1 cellular context compared by ENCODE assay signal in the genomic region with DNA sequence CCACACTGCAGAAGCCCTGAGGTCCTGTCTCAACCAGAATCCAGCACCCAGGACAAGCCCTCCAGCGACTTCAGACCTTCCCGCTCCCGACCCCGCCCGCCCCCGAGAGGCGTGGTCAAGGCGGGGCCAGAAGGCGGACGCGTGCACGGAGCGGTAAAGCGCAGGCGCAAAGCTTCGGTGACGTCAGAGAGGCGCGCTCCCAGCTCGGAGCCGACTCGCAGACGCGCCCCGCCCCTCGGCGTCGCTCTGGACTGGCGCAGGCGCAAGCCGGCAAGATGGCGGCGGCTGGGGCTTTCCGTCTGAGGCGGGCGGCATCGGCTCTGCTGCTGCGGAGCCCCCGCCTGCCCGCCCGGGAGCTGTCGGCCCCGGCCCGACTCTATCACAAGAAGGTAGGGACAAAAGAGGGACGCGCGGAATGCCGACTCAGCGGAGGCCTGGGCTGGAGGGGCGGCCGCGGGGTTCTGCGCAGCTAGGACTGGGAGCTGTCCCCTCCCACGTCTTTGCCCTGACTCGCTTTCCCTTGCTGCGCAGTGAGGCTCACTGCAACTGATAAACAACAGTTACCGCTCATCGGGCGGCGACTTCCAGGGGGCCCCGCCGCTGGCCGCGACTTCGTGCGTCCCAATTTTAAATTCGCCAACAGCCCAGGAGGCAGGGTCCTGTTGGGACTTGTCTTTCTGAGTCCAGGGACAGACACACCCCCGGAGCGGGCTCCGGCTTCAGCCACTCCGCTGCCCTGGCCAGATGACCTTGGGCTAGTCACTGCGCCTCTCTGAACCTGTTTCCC.
A peak's percentile ranks its signal among the peaks of the same experiment; 100 is the strongest.
TF ChIP-seq lines count a peak whose summit lies in the region.

Gene ISCU, plus strand, starts transcription at position 249 of the 787 bp plus-strand sequence. Its CDS starts 27 bp downstream, at position 276.

TF ChIP-seq in K562, 482 proteins besides CTCF, POLR2A, EP300 and RAD21 (continued from another document and continues in another):
- TF ChIP-seq C11orf30 (IDR thresholded peaks at IDR 0.05; ENCODE audit: low read depth), result peak; percentile 94
- TF ChIP-seq NFRKB (IDR thresholded peaks at IDR 0.05; ENCODE audit: low read depth), result peak; percentile 47; the same call in 1 of the 2 replicates
- 0 out of 2 replicates have a peak, but pooled peaks have one; percentile 63 for TF ChIP-seq ZC3H4 (CRISPR knock-in tag; IDR thresholded peaks at IDR 0.05; ENCODE audit: borderline replicate concordance)
- peak; percentile 87 for TF ChIP-seq ATF3 (IDR thresholded peaks at IDR 0.05)
- TF ChIP-seq ATF3 (CRISPR knock-in tag; conservative IDR thresholded peaks at IDR 0.05), result no peak
- TF ChIP-seq HCFC1 (IDR thresholded peaks at IDR 0.05; ENCODE audit: low read depth, low read length), result peak; percentile 80
- peak; percentile 71; the same call in 1 of the 2 replicates for TF ChIP-seq RB1 (IDR thresholded peaks at IDR 0.05; ENCODE audit: low read depth)
- TF ChIP-seq, protein P1, sequence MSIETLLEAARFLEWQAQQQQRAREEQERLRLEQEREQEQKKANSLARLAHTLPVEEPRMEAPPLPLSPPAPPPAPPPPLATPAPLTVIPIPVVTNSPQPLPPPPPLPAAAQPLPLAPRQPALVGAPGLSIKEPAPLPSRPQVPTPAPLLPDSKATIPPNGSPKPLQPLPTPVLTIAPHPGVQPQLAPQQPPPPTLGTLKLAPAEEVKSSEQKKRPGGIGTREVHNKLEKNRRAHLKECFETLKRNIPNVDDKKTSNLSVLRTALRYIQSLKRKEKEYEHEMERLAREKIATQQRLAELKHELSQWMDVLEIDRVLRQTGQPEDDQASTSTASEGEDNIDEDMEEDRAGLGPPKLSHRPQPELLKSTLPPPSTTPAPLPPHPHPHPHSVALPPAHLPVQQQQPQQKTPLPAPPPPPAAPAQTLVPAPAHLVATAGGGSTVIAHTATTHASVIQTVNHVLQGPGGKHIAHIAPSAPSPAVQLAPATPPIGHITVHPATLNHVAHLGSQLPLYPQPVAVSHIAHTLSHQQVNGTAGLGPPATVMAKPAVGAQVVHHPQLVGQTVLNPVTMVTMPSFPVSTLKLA (conservative IDR thresholded peaks at IDR 0.05), result peak; percentile 74 to 87
- peak; percentile 74 for TF ChIP-seq MYC (IDR thresholded peaks at IDR 0.05; ENCODE audit: low read depth, low read length)
- TF ChIP-seq MYC (CRISPR knock-in tag; IDR thresholded peaks at IDR 0.05; ENCODE audit: borderline replicate concordance, low read depth), result 0 out of 2 replicates have a peak, but pooled peaks have one; percentile 35
- TF ChIP-seq, protein P2, sequence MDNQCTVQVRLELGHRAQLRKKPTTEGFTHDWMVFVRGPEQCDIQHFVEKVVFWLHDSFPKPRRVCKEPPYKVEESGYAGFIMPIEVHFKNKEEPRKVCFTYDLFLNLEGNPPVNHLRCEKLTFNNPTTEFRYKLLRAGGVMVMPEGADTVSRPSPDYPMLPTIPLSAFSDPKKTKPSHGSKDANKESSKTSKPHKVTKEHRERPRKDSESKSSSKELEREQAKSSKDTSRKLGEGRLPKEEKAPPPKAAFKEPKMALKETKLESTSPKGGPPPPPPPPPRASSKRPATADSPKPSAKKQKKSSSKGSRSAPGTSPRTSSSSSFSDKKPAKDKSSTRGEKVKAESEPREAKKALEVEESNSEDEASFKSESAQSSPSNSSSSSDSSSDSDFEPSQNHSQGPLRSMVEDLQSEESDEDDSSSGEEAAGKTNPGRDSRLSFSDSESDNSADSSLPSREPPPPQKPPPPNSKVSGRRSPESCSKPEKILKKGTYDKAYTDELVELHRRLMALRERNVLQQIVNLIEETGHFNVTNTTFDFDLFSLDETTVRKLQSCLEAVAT (IDR thresholded peaks at IDR 0.05), result 0 out of 4 replicates have a peak, but pooled peaks of 1 of the 2 experiments have one; percentile 13
- TF ChIP-seq E2F1 (CRISPR knock-in tag; IDR thresholded peaks at IDR 0.05), result peak; percentile 67
- peak; percentile 46 for TF ChIP-seq TAF9B (IDR thresholded peaks at IDR 0.05; ENCODE audit: partially characterized antibody)
- no peak for TF ChIP-seq TRIM28 (IDR thresholded peaks at IDR 0.05)
- TF ChIP-seq, protein P3, sequence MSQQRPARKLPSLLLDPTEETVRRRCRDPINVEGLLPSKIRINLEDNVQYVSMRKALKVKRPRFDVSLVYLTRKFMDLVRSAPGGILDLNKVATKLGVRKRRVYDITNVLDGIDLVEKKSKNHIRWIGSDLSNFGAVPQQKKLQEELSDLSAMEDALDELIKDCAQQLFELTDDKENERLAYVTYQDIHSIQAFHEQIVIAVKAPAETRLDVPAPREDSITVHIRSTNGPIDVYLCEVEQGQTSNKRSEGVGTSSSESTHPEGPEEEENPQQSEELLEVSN (IDR thresholded peaks at IDR 0.05; ENCODE audit: borderline replicate concordance in 1 of 2, extremely low read depth in 1 of 2, insufficient read depth in 1 of 2, insufficient read length in 1 of 2, low read depth in 1 of 2, low read length in 1 of 2, poor library complexity in 1 of 2, severe bottlenecking in 1 of 2), result peak in 1 of 2 experiments; percentile 74
- peak; percentile 67 to 71; a peak in 2 of 4 replicates for TF ChIP-seq NONO (IDR thresholded peaks at IDR 0.05; ENCODE audit: low read depth in 2 of 2, low read length in 1 of 2)
- peak; percentile 86 for TF ChIP-seq TBP (optimal IDR thresholded peaks at IDR 0.05; ENCODE audit: low read depth, low read length)
- TF ChIP-seq CXXC5 (CRISPR knock-in tag; IDR thresholded peaks at IDR 0.05), result peak; percentile 79
- 0 out of 2 replicates have a peak, but pooled peaks have one; percentile 68 for TF ChIP-seq FOXP4 (CRISPR knock-in tag; IDR thresholded peaks at IDR 0.05; ENCODE audit: borderline replicate concordance)
- TF ChIP-seq RBFOX2 (IDR thresholded peaks at IDR 0.05; ENCODE audit: low read depth, low read length), result peak; percentile 95
- TF ChIP-seq ZNF639 (CRISPR knock-in tag; conservative IDR thresholded peaks at IDR 0.05 in 1 of 2, IDR thresholded peaks at IDR 0.05 in 1 of 2), result peak in 1 of 2 experiments; percentile 61; a peak in 1 of 4 replicates
- TF ChIP-seq MBD2 (IDR thresholded peaks at IDR 0.05; ENCODE audit: borderline replicate concordance, low read depth), result peak; percentile 24; the same call in 1 of the 2 replicates
- TF ChIP-seq XRCC4 (IDR thresholded peaks at IDR 0.05; ENCODE audit: extremely low read depth, insufficient read depth, insufficient read length), result no peak
- peak; percentile 95 to 96 for TF ChIP-seq NRF1 (conservative IDR thresholded peaks at IDR 0.05 in 1 of 2, IDR thresholded peaks at IDR 0.05 in 1 of 2)
- TF ChIP-seq, protein P4, sequence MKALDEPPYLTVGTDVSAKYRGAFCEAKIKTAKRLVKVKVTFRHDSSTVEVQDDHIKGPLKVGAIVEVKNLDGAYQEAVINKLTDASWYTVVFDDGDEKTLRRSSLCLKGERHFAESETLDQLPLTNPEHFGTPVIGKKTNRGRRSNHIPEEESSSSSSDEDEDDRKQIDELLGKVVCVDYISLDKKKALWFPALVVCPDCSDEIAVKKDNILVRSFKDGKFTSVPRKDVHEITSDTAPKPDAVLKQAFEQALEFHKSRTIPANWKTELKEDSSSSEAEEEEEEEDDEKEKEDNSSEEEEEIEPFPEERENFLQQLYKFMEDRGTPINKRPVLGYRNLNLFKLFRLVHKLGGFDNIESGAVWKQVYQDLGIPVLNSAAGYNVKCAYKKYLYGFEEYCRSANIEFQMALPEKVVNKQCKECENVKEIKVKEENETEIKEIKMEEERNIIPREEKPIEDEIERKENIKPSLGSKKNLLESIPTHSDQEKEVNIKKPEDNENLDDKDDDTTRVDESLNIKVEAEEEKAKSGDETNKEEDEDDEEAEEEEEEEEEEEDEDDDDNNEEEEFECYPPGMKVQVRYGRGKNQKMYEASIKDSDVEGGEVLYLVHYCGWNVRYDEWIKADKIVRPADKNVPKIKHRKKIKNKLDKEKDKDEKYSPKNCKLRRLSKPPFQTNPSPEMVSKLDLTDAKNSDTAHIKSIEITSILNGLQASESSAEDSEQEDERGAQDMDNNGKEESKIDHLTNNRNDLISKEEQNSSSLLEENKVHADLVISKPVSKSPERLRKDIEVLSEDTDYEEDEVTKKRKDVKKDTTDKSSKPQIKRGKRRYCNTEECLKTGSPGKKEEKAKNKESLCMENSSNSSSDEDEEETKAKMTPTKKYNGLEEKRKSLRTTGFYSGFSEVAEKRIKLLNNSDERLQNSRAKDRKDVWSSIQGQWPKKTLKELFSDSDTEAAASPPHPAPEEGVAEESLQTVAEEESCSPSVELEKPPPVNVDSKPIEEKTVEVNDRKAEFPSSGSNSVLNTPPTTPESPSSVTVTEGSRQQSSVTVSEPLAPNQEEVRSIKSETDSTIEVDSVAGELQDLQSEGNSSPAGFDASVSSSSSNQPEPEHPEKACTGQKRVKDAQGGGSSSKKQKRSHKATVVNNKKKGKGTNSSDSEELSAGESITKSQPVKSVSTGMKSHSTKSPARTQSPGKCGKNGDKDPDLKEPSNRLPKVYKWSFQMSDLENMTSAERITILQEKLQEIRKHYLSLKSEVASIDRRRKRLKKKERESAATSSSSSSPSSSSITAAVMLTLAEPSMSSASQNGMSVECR (CRISPR knock-in tag; IDR thresholded peaks at IDR 0.05), result peak; percentile 75
- no peak for TF ChIP-seq ARHGAP35 (IDR thresholded peaks at IDR 0.05; ENCODE audit: partially characterized antibody)
- TF ChIP-seq, protein P5, sequence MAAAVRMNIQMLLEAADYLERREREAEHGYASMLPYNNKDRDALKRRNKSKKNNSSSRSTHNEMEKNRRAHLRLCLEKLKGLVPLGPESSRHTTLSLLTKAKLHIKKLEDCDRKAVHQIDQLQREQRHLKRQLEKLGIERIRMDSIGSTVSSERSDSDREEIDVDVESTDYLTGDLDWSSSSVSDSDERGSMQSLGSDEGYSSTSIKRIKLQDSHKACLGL (CRISPR knock-in tag; IDR thresholded peaks at IDR 0.05; ENCODE audit: borderline replicate concordance, poor library complexity, severe bottlenecking), result peak; percentile 28
- peak; percentile 67 for TF ChIP-seq TAF7 (tag; IDR thresholded peaks at IDR 0.05)
- TF ChIP-seq, protein P6, sequence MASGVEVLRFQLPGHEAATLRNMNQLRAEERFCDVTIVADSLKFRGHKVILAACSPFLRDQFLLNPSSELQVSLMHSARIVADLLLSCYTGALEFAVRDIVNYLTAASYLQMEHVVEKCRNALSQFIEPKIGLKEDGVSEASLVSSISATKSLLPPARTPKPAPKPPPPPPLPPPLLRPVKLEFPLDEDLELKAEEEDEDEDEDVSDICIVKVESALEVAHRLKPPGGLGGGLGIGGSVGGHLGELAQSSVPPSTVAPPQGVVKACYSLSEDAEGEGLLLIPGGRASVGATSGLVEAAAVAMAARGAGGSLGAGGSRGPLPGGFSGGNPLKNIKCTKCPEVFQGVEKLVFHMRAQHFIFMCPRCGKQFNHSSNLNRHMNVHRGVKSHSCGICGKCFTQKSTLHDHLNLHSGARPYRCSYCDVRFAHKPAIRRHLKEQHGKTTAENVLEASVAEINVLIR (CRISPR knock-in tag; IDR thresholded peaks at IDR 0.05), result peak; percentile 95
- peak; percentile 13; the same call in 1 of the 2 replicates for TF ChIP-seq EP400 (IDR thresholded peaks at IDR 0.05)
